In genomic region chr1:32335951-32336867, GRCh38 we compare ENCODE assay signal across 8 cellular contexts. TPM values are rescaled to one million over a fixed set of nuclear protein-coding genes. Genes with fewer than 3 reads are reported as not detected.
DNase-seq lines count a peak whose midpoint lies in the region; ATAC-seq and TF ChIP-seq lines count a peak whose summit lies in the region.

MARCKSL1 (minus strand) TSS chr1:32336233; CDS start chr1:32336033, 200 bp downstream.

- H3K4me1 ChIP-seq in Karpas-422 (ENCODE audit: low read length) (peaks cover 61% of the 10 kb centered on the region), SJSA1 (replicated peaks) (peaks cover 33% of the 10 kb centered on the region)

- no peak for TF ChIP-seq CTCF in CD4-positive, alpha-beta T cell (IDR thresholded peaks at IDR 0.05)
- TF ChIP-seq CTCF in GM20000 (IDR thresholded peaks at IDR 0.05; ENCODE audit: extremely low read depth, missing control alignments): no peak

- H3K4me1 Mint-ChIP-seq in CD4-positive, alpha-beta T cell (ENCODE audit: low read depth): peaks cover 48% of the 10 kb centered on the region

- CTCF ChIA-PET in CD4-positive, alpha-beta T cell (lab: Charles Lee): interaction anchor here (0.6 to 3.0 kb wide), 18 partner anchors 13 to 184 kb away, joined by 3 to 20 read pairs (median 4); partner anchors contain the start of genes BSDC1 and HDAC1

- no peaks in the 10 kb centered on the region for H3K9me3 ChIP-seq in CD4-positive, alpha-beta T cell (ENCODE audit: control insufficient read depth, low read length)
- H3K9me3 ChIP-seq in Karpas-422 (ENCODE audit: low read length) (no peaks in the 10 kb centered on the region), SJSA1 (replicated peaks) (no peaks in the 10 kb centered on the region)

- no peaks in the 10 kb centered on the region for H3K27me3 Mint-ChIP-seq in CD4-positive, alpha-beta T cell

- peak within 1 kb of the TSS; percentile 87 for H3K27ac Mint-ChIP-seq in CD4-positive, alpha-beta T cell

- no peaks in the 10 kb centered on the region for H3K9me2 ChIP-seq in Karpas-422 (replicated peaks; ENCODE audit: insufficient read depth, low read length)

- peaks cover 14% of the 10 kb centered on the region; the same call in 1 of the 2 replicates for H4K20me1 ChIP-seq in Karpas-422 (ENCODE audit: insufficient read depth, low read depth, low read length)

- no peaks in the 10 kb centered on the region for H3K27me3 ChIP-seq in CD4-positive, alpha-beta T cell (ENCODE audit: control insufficient read depth, insufficient read depth, low read length)
- H3K27me3 ChIP-seq in Karpas-422 (ENCODE audit: low read length) (no peaks in the 10 kb centered on the region), SJSA1 (replicated peaks) (no peaks in the 10 kb centered on the region)

- intact Hi-C loops in CD4-positive, alpha-beta T cell (cut with DNase I, micrococcal nuclease): loop anchor here (1.0 to 5.0 kb wide), 8 partner anchors 15 to 94 kb away; partner anchors contain the start of genes BSDC1 (in 1 of the 2) and HDAC1 (in 1 of the 2)

- peak; percentile 79 to 91 (median 86) for DNase-seq in CD4-positive, alpha-beta T cell
- peak; percentile 90 for DNase-seq in GM20000 (ENCODE audit: low spot score)
- peak; percentile 94 for DNase-seq in Karpas-422
- DNase-seq in SJSA1 (ENCODE audit: low read depth in 1 of 2, low spot score in 2 of 2): peak; percentile 69 to 75
- peak; percentile 84 for DNase-seq in activated naive CD4-positive, alpha-beta T cell treated with Interleukin-2 at 50 U/mL for 16 hours
- no peak for DNase-seq in glomerular endothelial cell (ENCODE audit: extremely low read depth, low read depth, low spot score)
- DNase-seq in occipital lobe (lab: John Stamatoyannopoulos, UW): peak; percentile 82

- POLR2A ChIA-PET in CD4-positive, alpha-beta T cell (lab: Charles Lee): interaction anchor here (0.6 to 3.8 kb wide), 43 partner anchors 9 to 396 kb away, joined by 3 to 74 read pairs (median 7); partner anchors contain the start of genes BSDC1, CCDC28B, HDAC1 and IQCC

- H3K36me3 Mint-ChIP-seq in CD4-positive, alpha-beta T cell (ENCODE audit: low read depth): peaks cover 35% of the 10 kb centered on the region

- H3K4me3 Mint-ChIP-seq in CD4-positive, alpha-beta T cell: peak within 1 kb of the TSS; percentile 94

- peak within 1 kb of the TSS; percentile 98 for H3K4me3 ChIP-seq in Karpas-422 (ENCODE audit: low read length)
- peak within 1 kb of the TSS; percentile 85 for H3K4me3 ChIP-seq in SJSA1

- H3K36me3 ChIP-seq in Karpas-422 (ENCODE audit: insufficient read depth, low read length) (peaks cover 21% of the 10 kb centered on the region), SJSA1 (peaks cover 42% of the 10 kb centered on the region)

- H2AFZ ChIP-seq in Karpas-422 (ENCODE audit: low read length): no peak within 1 kb of the TSS

- H3K79me2 ChIP-seq in Karpas-422 (ENCODE audit: low read length): peaks cover 16% of the 10 kb centered on the region

- H3K27ac ChIP-seq in CD4-positive, alpha-beta T cell (ENCODE audit: low read depth, low read length): peak within 1 kb of the TSS; percentile 52
- H3K27ac ChIP-seq in Karpas-422 (ENCODE audit: low read length) (peak within 1 kb of the TSS; percentile 89), SJSA1 (no peak within 1 kb of the TSS; the same call in 1 of the 2 replicates), temporal lobe (ENCODE audit: low read depth, low read length) (peak within 1 kb of the TSS; percentile 99)

- peak; percentile 66 for ATAC-seq in CD4-positive, alpha-beta T cell (ENCODE audit: poor library complexity)

- H3K9me3 Mint-ChIP-seq in CD4-positive, alpha-beta T cell: no peaks in the 10 kb centered on the region

- peak within 1 kb of the TSS; percentile 93 for H3K9ac ChIP-seq in Karpas-422 (ENCODE audit: low read length)

- H3K4me2 ChIP-seq in Karpas-422 (ENCODE audit: low read depth, low read length, poor library complexity, severe bottlenecking): peak within 1 kb of the TSS; percentile 99

RNA-seq across cellular contexts. Expression of gene MARCKSL1, which starts in this region (rescaled TPM):
- 10 to 100 TPM; 23.4 to 23.6 TPM for total RNA-seq in CD4-positive, alpha-beta T cell
- total RNA-seq in Karpas-422 (2014; rRNA removed; shearing (Covaris generic); ENCODE audit: low replicate concordance): 262 and 391 TPM in 2 replicates
- total RNA-seq in SJSA1 (2014; rRNA removed; shearing (Covaris generic)): 53.7 and 67.1 TPM in 2 replicates
- total RNA-seq in glomerular endothelial cell (355 and 455 TPM in 2 replicates), occipital lobe (356 TPM), temporal lobe (355 TPM)
